In the genomic region with DNA sequence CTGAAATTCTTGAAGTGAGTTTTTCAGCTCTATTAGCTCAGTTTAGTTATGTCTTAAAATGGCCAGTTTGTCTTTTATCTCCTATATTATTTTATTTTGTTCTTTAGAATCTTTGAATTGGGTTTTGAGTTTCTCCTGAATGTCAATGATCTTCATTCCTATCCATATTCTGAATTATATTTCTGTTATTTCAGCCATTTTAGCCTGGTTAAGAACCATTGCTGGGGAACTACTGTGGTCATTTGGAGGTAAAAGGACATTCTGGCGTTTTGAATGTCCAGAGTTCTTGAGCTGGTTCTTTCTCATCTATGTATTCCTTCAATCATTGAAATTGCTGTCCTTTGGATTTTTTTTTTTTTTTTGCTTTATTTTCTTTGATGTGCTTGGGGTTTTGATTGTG, we compare ENCODE assay signal across 35 cellular contexts.
"Had no signal": no experiment of that assay in that cellular context is flagged by ENCODE, and none has a peak within 500 bp of the region (broad histone marks: within the 10 kb centered on the region; RNA-seq: fewer than 3 reads in every experiment).

No MANE protein-coding gene starts in this region.

- H3K4me2 ChIP-seq: KMS-11 had no signal

- DNase-seq: Karpas-422, Kasumi-1, MG63, MM.1S, MV-4-11, NCI-H1048, NCI-H1092, NCI-H1092 treated with DMSO at 0.1 percent for 48 hours, NCI-H1105, NCI-H1105 treated with DMSO at 0.1 percent for 48 hours, NCI-H1417, NCI-H1417 treated with DMSO at 0.1 percent for 48 hours, NCI-H1436, NCI-H1436 treated with DMSO at 0.1 percent for 48 hours, NCI-H146, NCI-H1694, NCI-H1694 treated with DMSO at 0.1 percent for 48 hours, NCI-H187, NCI-H187 treated with DMSO at 0.1 percent for 48 hours, NCI-H1930, NCI-H2029, NCI-H2029 treated with DMSO at 0.1 percent for 48 hours, NCI-H2081, NCI-H2081 treated with DMSO at 0.1 percent for 48 hours, NCI-H2107, NCI-H2171, NCI-H2171 treated with DMSO at 0.1 percent for 48 hours, NCI-H2227 treated with DMSO at 0.1 percent for 48 hours, NCI-H226, NCI-H345, NCI-H446, NCI-H446 treated with DMSO at 0.1 percent for 48 hours, NCI-H510A, NCI-H510A treated with DMSO at 0.1 percent for 48 hours had no signal

- H3K4me3 ChIP-seq: MG63 had no signal

- H3K27ac ChIP-seq: KMS-11 had no signal

- H3K36me3 ChIP-seq: MG63 had no signal

- H3K27me3 ChIP-seq: MG63 had no signal

- H3K9ac ChIP-seq: KMS-11 had no signal
